In genomic region chr15:25068696-25069095, GRCh38 we compare ENCODE assay signal across 2 cellular contexts.
TF ChIP-seq lines count a peak whose summit lies in the region.

No MANE protein-coding gene starts in this region.

TF ChIP-seq in liver, 16 proteins besides CTCF, POLR2A, EP300 and RAD21 (continued from another document):
- TF ChIP-seq ZBTB33 (IDR thresholded peaks at IDR 0.05) (no peak), SP1 (IDR thresholded peaks at IDR 0.05) (no peak), YY1 (IDR thresholded peaks at IDR 0.05) (no peak), FOXA1 (IDR thresholded peaks at IDR 0.05) (no peak), FOXA2 (IDR thresholded peaks at IDR 0.05) (no peak)

TF ChIP-seq in HepG2, 621 proteins besides CTCF, POLR2A, EP300 and RAD21 (continued from another document):
- no peak for TF ChIP-seq HIC2 (CRISPR knock-in tag; IDR thresholded peaks at IDR 0.05; ENCODE audit: low read depth)
- no peak for TF ChIP-seq ELF4 (CRISPR knock-in tag; IDR thresholded peaks at IDR 0.05; ENCODE audit: borderline replicate concordance)
- TF ChIP-seq ZNF24 (IDR thresholded peaks at IDR 0.05), result no peak
- no peak for TF ChIP-seq EEA1 (CRISPR knock-in tag; IDR thresholded peaks at IDR 0.05; ENCODE audit: borderline replicate concordance)
- no peak for TF ChIP-seq ZNF776 (CRISPR knock-in tag; IDR thresholded peaks at IDR 0.05)
- no peak for TF ChIP-seq ZNF232 (CRISPR knock-in tag; IDR thresholded peaks at IDR 0.05; ENCODE audit: borderline replicate concordance)
- TF ChIP-seq ZFP36 (IDR thresholded peaks at IDR 0.05; ENCODE audit: borderline replicate concordance, low read depth, low read length, partially characterized antibody), result no peak
- TF ChIP-seq SNAPC4 (CRISPR knock-in tag; IDR thresholded peaks at IDR 0.05), result no peak
- TF ChIP-seq RBAK (CRISPR knock-in tag; IDR thresholded peaks at IDR 0.05), result no peak
